In genomic region chr17:73628642-73629552, GRCh38 we compare ENCODE assay signal across 25 cellular contexts. TPM values are rescaled to one million over a fixed set of nuclear protein-coding genes. Genes with fewer than 3 reads are reported as not detected.
DNase-seq lines count a peak whose midpoint lies in the region; ATAC-seq, FAIRE-seq and TF ChIP-seq lines count a peak whose summit lies in the region.
"Had no signal": no experiment of that assay in that cellular context is flagged by ENCODE, and none has a peak within 500 bp of the region (broad histone marks: within the 10 kb centered on the region; RNA-seq: fewer than 3 reads in every experiment).

No MANE protein-coding gene starts in this region.

- no peaks in the 10 kb centered on the region for H3K4me1 ChIP-seq in right atrium auricular region
- H3K4me1 ChIP-seq in mammary epithelial cell (ENCODE audit: insufficient read depth, low read length) = peaks cover 55% of the 10 kb centered on the region
- H3K4me1 ChIP-seq: HAP-1, Peyer's patch, testis had no signal

- peak; percentile 62 for FAIRE-seq in urothelium cell line (lab: Jason Lieb, UNC)
- FAIRE-seq: GM12892 had no signal

- no peaks in the 10 kb centered on the region for H3K27me3 ChIP-seq in right atrium auricular region
- H3K27me3 ChIP-seq in mammary epithelial cell (ENCODE audit: insufficient read depth, low read length) = no peaks in the 10 kb centered on the region
- H3K27me3 ChIP-seq: Peyer's patch, testis had no signal

- in situ Hi-C loops in mammary epithelial cell (cut with MboI; ENCODE audit: low sequenced_read_pairs in 2 of 2) = no loop called here

- ATAC-seq in left colon (peak; percentile 68), HG03565 (IDR thresholded peaks at IDR 0.05; ENCODE audit: unreplicated experiment) (no peak)
- ATAC-seq: left lobe of liver; naive thymus-derived CD4-positive, alpha-beta T cell had no signal

- DNase-seq in cardiac septum (ENCODE audit: low spot score) = peak; percentile 63
- DNase-seq in right atrium auricular region (ENCODE audit: low spot score) = no peak
- DNase-seq in mammary epithelial cell = peak; percentile 77
- DNase-seq in left colon = no peak
- DNase-seq in urothelium cell line (ENCODE audit: low spot score) = no peak
- DNase-seq in DMS79 treated with DMSO at 0.1 percent for 48 hours (lab: John Stamatoyannopoulos, UW) = no peak
- no peak for DNase-seq in activated CD4-positive, CD25-positive, alpha-beta regulatory T cell treated with anti-CD3 and anti-CD28 coated beads, Interleukin-2, amount 50 U/mL, for 72 hours
- DNase-seq: ACHN; activated CD4-positive, alpha-beta T cell treated with anti-CD3 and anti-CD28 coated beads, Interleukin-2, amount 50 U/mL, for 4 hours; activated CD8-positive, alpha-beta memory T cell treated with anti-CD3 and anti-CD28 coated beads, Interleukin-2, amount 50 U/mL, for 4 hours; C1 segment of cervical spinal cord; caudate nucleus; naive thymus-derived CD4-positive, alpha-beta T cell; NCI-H1436; NCI-H510A treated with DMSO at 0.1 percent for 48 hours; occipital lobe; testis had no signal

- CTCF ChIA-PET in mammary epithelial cell (lab: Charles Lee; ENCODE audit: low non-redundant PET) = no interaction called here

- H3K9ac ChIP-seq in mammary epithelial cell (ENCODE audit: insufficient read depth, low read length) = no peak overlapping the region

- 49% methylated on average over 11 of the region's 13 CpGs for WGBS in mammary epithelial cell (ENCODE audit: low coverage, missing lambda C conversion rate)

- dilution Hi-C loops in mammary epithelial cell (cut with HindIII; ENCODE audit: low sequenced_read_pairs) = no loop called here

- intact Hi-C loops in cardiac septum (cut with DNase I) (no loop called here), mammary epithelial cell (cut with micrococcal nuclease) (no loop called here), left colon (cut with DNase I, micrococcal nuclease) (no loop called here)

- no peaks in the 10 kb centered on the region for H4K20me1 ChIP-seq in mammary epithelial cell (ENCODE audit: insufficient read depth, low read length)

- H3K36me3 ChIP-seq in right atrium auricular region = no peaks in the 10 kb centered on the region
- H3K36me3 ChIP-seq in mammary epithelial cell (ENCODE audit: insufficient read depth, low read length) = no peaks in the 10 kb centered on the region
- H3K36me3 ChIP-seq: HAP-1, Peyer's patch had no signal

- no peak overlapping the region for H2AFZ ChIP-seq in mammary epithelial cell (ENCODE audit: low read depth, low read length)

- BruUV-seq in mammary epithelial cell (replicated peaks; lab: Mats Ljungman, UMichigan) = no TSS peak

- H3K27ac ChIP-seq in right atrium auricular region (no peak overlapping the region), mammary epithelial cell (ENCODE audit: insufficient read depth, low read depth, low read length) (peak overlapping the region; percentile 27)
- H3K27ac ChIP-seq: Peyer's patch, SK-N-MC, testis had no signal

- H3K79me2 ChIP-seq in mammary epithelial cell (ENCODE audit: insufficient read depth, low read length) = peaks cover 54% of the 10 kb centered on the region

- peak overlapping the region; percentile 38 for H3K4me2 ChIP-seq in mammary epithelial cell (ENCODE audit: insufficient read depth, low read depth, low read length)
- H3K4me2 ChIP-seq: smooth muscle cell had no signal

- H3K4me3 ChIP-seq in right atrium auricular region (no peak overlapping the region), mammary epithelial cell (replicated peaks in 1 of 3; ENCODE audit: insufficient read depth in 1 of 3, low read depth in 2 of 3, low read length in 3 of 3) (no peak overlapping the region)
- H3K4me3 ChIP-seq: HAP-1, Peyer's patch, SK-N-MC, smooth muscle cell, testis had no signal

- no peak for TF ChIP-seq CTCF in right atrium auricular region (IDR thresholded peaks at IDR 0.05)
- TF ChIP-seq CTCF in mammary epithelial cell (conservative IDR thresholded peaks at IDR 0.05 in 1 of 2, IDR thresholded peaks at IDR 0.05 in 1 of 2; ENCODE audit: extremely low read depth in 1 of 2, insufficient read depth in 1 of 2, low read depth in 1 of 2, low read length in 2 of 2) = no peak

- H3K9me3 ChIP-seq in right atrium auricular region (no peaks in the 10 kb centered on the region), mammary epithelial cell (replicated peaks; ENCODE audit: insufficient read depth, low read length) (no peaks in the 10 kb centered on the region)
- H3K9me3 ChIP-seq: HAP-1, Peyer's patch, testis had no signal

RNA-seq across cellular contexts. Expression of gene SDK2, which starts 15.3 kb away (rescaled TPM):
- total RNA-seq in cardiac septum = 3.0 TPM
- total RNA-seq in right atrium auricular region = 1 to 10 TPM; 1.5 to 5.6 TPM
- 10 to 100 TPM; 31.5 to 64.2 TPM for total RNA-seq in mammary epithelial cell
- 6.3 TPM for polyA plus RNA-seq in mammary epithelial cell
- polyA minus RNA-seq in mammary epithelial cell = 15.6 TPM
- 1 to 10 TPM in 1 of 2 donors, under 1 TPM in 1; 0.82 to 1.8 TPM for total RNA-seq in left colon
- total RNA-seq: dermis microvascular lymphatic vessel endothelial cell had no signal

Comparison
In these comparisons a context has a peak if more than half of its experiments do, and no peak if none do; other contexts are left out.
1. DNase-seq: peak in cardiac septum (single experiment) and mammary epithelial cell (single experiment); none in right atrium auricular region (single experiment), left colon (0 of 2), urothelium cell line (single experiment), DMS79 treated with DMSO at 0.1 percent for 48 hours (single experiment) and activated CD4-positive, CD25-positive, alpha-beta regulatory T cell treated with anti-CD3 and anti-CD28 coated beads, Interleukin-2, amount 50 U/mL, for 72 hours (single experiment).